Comparison of ENCODE assay signal across 31 cellular contexts in genomic region chr5:9537223-9538141, GRCh38. TPM values are rescaled to one million over a fixed set of nuclear protein-coding genes. Genes with fewer than 3 reads are reported as not detected.
DNase-seq lines count a peak whose midpoint lies in the region; ATAC-seq and TF ChIP-seq lines count a peak whose summit lies in the region.
"Had no signal": no experiment of that assay in that cellular context is flagged by ENCODE, and none has a peak within 500 bp of the region (broad histone marks: within the 10 kb centered on the region; RNA-seq: fewer than 3 reads in every experiment).

No MANE protein-coding gene starts in this region.

- WGBS in heart right ventricle, 2 donors: 78 to 83% methylated on average over 2 of the region's 2 CpGs

- intact Hi-C loops in heart right ventricle (cut with DNase I): no loop called here
- intact Hi-C loops in Right ventricle myocardium inferior (cut with DNase I): no loop called here
- intact Hi-C loops in ascending aorta (cut with DNase I): loop anchor here (5.0 kb wide), 1 partner anchor 100 kb away; no protein-coding TSS in a partner anchor

- H3K27me3 ChIP-seq in heart right ventricle: no peaks in the 10 kb centered on the region
- H3K27me3 ChIP-seq in ascending aorta: no peaks in the 10 kb centered on the region
- H3K27me3 ChIP-seq: colonic mucosa, foreskin keratinocyte had no signal

- H3K27ac Mint-ChIP-seq in HFFc6: peak overlapping the region; percentile 17; the same call in 1 of the 2 replicates
- peak overlapping the region; percentile 59 for H3K27ac Mint-ChIP-seq in osteocyte (ENCODE audit: unreplicated experiment)
- H3K27ac Mint-ChIP-seq: activated CD8-positive, alpha-beta T cell treated with anti-CD3 and anti-CD28 coated beads, Interleukin-2, amount 10 ng/mL, durations not matched to agents 7 days and 5 days; activated naive CD4-positive, alpha-beta T cell treated with anti-CD3 and anti-CD28 coated beads, Interleukin-2, amount 50 U/mL, for 72 hours; activated T-helper 2 cell treated with anti-CD3 and anti-CD28 coated beads, Interferon-gamma antibody, Interleukin-2, Interleukin-4, amounts not matched to agents 10 μg/mL and 5 μg/mL and 100 μg/mL, durations not matched to agents 14 hours and 24 hours and 36 hours; effector memory CD8-positive, alpha-beta T cell; GM23338; immature natural killer cell; natural killer cell; T-helper 1 cell treated with Interleukin-12 subunit alpha and Interleukin-12 subunit beta and Interleukin-4 antibody, amounts not matched to agents 30 μg/mL and 1 μg/mL, for 36 hours had no signal

- TF ChIP-seq CTCF in heart right ventricle (IDR thresholded peaks at IDR 0.05) (no peak), HFFc6 (IDR thresholded peaks at IDR 0.05) (no peak), ascending aorta (IDR thresholded peaks at IDR 0.05) (no peak), osteocyte (IDR thresholded peaks at IDR 0.05) (no peak)

- H3K36me3 ChIP-seq in heart right ventricle (no peaks in the 10 kb centered on the region), ascending aorta (no peaks in the 10 kb centered on the region)
- H3K36me3 ChIP-seq: colonic mucosa, left lung, tibial artery had no signal

- DNase-seq in heart right ventricle (no peak), Right ventricle myocardium inferior (ENCODE audit: missing footprints) (no peak), HFFc6 (no peak), ascending aorta (ENCODE audit: low spot score in 2 of 2) (no peak), osteocyte (ENCODE audit: extremely low spot score, unreplicated experiment) (no peak), OCI-M1 (lab: John Stamatoyannopoulos, UW) (no peak)
- DNase-seq: activated CD4-positive, CD25-positive, alpha-beta regulatory T cell treated with anti-CD3 and anti-CD28 coated beads, Interleukin-2, amount 50 U/mL, for 72 hours; activated CD8-positive, alpha-beta T cell treated with anti-CD3 and anti-CD28 coated beads, Interleukin-2, amount 10 ng/mL, durations not matched to agents 7 days and 5 days; AML-193; CD4-positive, alpha-beta T cell; colonic mucosa; effector memory CD8-positive, alpha-beta T cell; foreskin keratinocyte; immature natural killer cell; left lung; natural killer cell; NCI-H1105; NCI-H2029; RPMI8226; stimulated activated CD4-positive, alpha-beta T cell treated with anti-CD3 and anti-CD28 coated beads, Interleukin-1b, Interleukin-23, amount 100 ng/mL, for 48 hours; tibial artery had no signal

- H3K9me3 Mint-ChIP-seq in HFFc6 (no peaks in the 10 kb centered on the region), osteocyte (ENCODE audit: unreplicated experiment) (no peaks in the 10 kb centered on the region)
- H3K9me3 Mint-ChIP-seq: activated naive CD4-positive, alpha-beta T cell treated with anti-CD3 and anti-CD28 coated beads, Interleukin-2, amount 50 U/mL, for 72 hours; activated T-helper 2 cell treated with anti-CD3 and anti-CD28 coated beads, Interferon-gamma antibody, Interleukin-2, Interleukin-4, amounts not matched to agents 10 μg/mL and 5 μg/mL and 100 μg/mL, durations not matched to agents 14 hours and 24 hours and 36 hours; CD4-positive, alpha-beta T cell; effector memory CD8-positive, alpha-beta T cell; GM23338; T-helper 1 cell treated with Interleukin-12 subunit alpha and Interleukin-12 subunit beta and Interleukin-4 antibody, amounts not matched to agents 30 μg/mL and 1 μg/mL, for 36 hours had no signal

- H3K27me3 Mint-ChIP-seq in HFFc6 (ENCODE audit: insufficient read depth): peaks cover 4% of the 10 kb centered on the region; the same call in 1 of the 2 replicates
- H3K27me3 Mint-ChIP-seq in osteocyte (ENCODE audit: unreplicated experiment): no peaks in the 10 kb centered on the region
- H3K27me3 Mint-ChIP-seq: effector memory CD8-positive, alpha-beta T cell had no signal

- no peak overlapping the region for H3K4me3 ChIP-seq in heart right ventricle
- H3K4me3 ChIP-seq in ascending aorta: no peak overlapping the region
- H3K4me3 ChIP-seq: A549, colonic mucosa, GM23338, hepatocyte, left lung, SK-N-MC, smooth muscle cell, tibial artery had no signal

- H3K4me1 Mint-ChIP-seq in HFFc6 (ENCODE audit: low read depth): peaks cover 84% of the 10 kb centered on the region
- H3K4me1 Mint-ChIP-seq in osteocyte (ENCODE audit: unreplicated experiment): peaks cover 85% of the 10 kb centered on the region
- H3K4me1 Mint-ChIP-seq: natural killer cell had no signal

- no peak overlapping the region for H3K4me3 Mint-ChIP-seq in HFFc6
- H3K4me3 Mint-ChIP-seq in osteocyte (ENCODE audit: unreplicated experiment): no peak overlapping the region
- H3K4me3 Mint-ChIP-seq: activated CD8-positive, alpha-beta T cell treated with anti-CD3 and anti-CD28 coated beads, Interleukin-2, amount 10 ng/mL, durations not matched to agents 7 days and 5 days; CD4-positive, alpha-beta T cell; effector memory CD8-positive, alpha-beta T cell; GM23338; immature natural killer cell; natural killer cell; T-helper 1 cell treated with Interleukin-12 subunit alpha and Interleukin-12 subunit beta and Interleukin-4 antibody, amounts not matched to agents 30 μg/mL and 1 μg/mL, for 36 hours had no signal

- H3K27ac ChIP-seq in heart right ventricle: peak overlapping the region in 6 of 10 donors; percentile 9 to 83 (median 58)
- peak overlapping the region; percentile 15 to 45 for H3K27ac ChIP-seq in ascending aorta
- H3K27ac ChIP-seq: A549, colonic mucosa, foreskin keratinocyte, hepatocyte, left lung, SK-N-MC, tibial artery had no signal

- H3K4me1 ChIP-seq in heart right ventricle (peaks cover 0 to 67% (median 34%) of the 10 kb centered on the region in 9 donors), ascending aorta (peaks cover 0 to 35% of the 10 kb centered on the region in 2 donors)
- H3K4me1 ChIP-seq: A549, colonic mucosa, left lung had no signal

- peaks cover 17% of the 10 kb centered on the region for H3K36me3 Mint-ChIP-seq in HFFc6 (ENCODE audit: low read depth)
- H3K36me3 Mint-ChIP-seq in osteocyte (ENCODE audit: unreplicated experiment): peaks cover 16% of the 10 kb centered on the region
- H3K36me3 Mint-ChIP-seq: activated naive CD4-positive, alpha-beta T cell treated with anti-CD3 and anti-CD28 coated beads, Interleukin-2, amount 50 U/mL, for 72 hours; natural killer cell had no signal

- H3K9me3 ChIP-seq in heart right ventricle (no peaks in the 10 kb centered on the region), ascending aorta (no peaks in the 10 kb centered on the region)
- H3K9me3 ChIP-seq: A549, colonic mucosa, left lung, tibial artery had no signal

- ATAC-seq in heart right ventricle (no peak), Right ventricle myocardium inferior (no peak), HG03196 (IDR thresholded peaks at IDR 0.05; ENCODE audit: unreplicated experiment) (no peak), GM21619 (IDR thresholded peaks at IDR 0.05; ENCODE audit: unreplicated experiment) (no peak)
- ATAC-seq: A549; activated CD8-positive, alpha-beta T cell treated with anti-CD3 and anti-CD28 coated beads, Interleukin-2, amount 10 ng/mL, durations not matched to agents 7 days and 5 days; activated naive CD4-positive, alpha-beta T cell treated with anti-CD3 and anti-CD28 coated beads, Interleukin-2, amount 50 U/mL, for 72 hours; effector memory CD8-positive, alpha-beta T cell; foreskin keratinocyte; GM23338; left lung; natural killer cell had no signal

RNA-seq across cellular contexts. Expression of gene SEMA5A, which starts 8.4 kb away (rescaled TPM):
- total RNA-seq in heart right ventricle: 10 to 100 TPM; 25.7 to 71.5 (median 49.9) TPM
- polyA plus RNA-seq in heart right ventricle: 1 to 10 TPM; 1.9 to 4.0 TPM
- 28.6 TPM for total RNA-seq in Right ventricle myocardium inferior
- 10 to 100 TPM; 54.2 to 69.7 (median 59.9) TPM for total RNA-seq in HFFc6 (2021; fragmentation: NEBNext Ultra II Directional; extraction: Animal tissue kit (Norgen Biotek cat#: 25700))
- total RNA-seq in ascending aorta: 18.4 TPM
- 181 and 189 TPM in 2 replicates for total RNA-seq in osteocyte
- total RNA-seq: activated CD8-positive, alpha-beta T cell treated with anti-CD3 and anti-CD28 coated beads, Interleukin-2, amount 10 ng/mL, durations not matched to agents 7 days and 5 days; activated naive CD4-positive, alpha-beta T cell treated with anti-CD3 and anti-CD28 coated beads, Interleukin-2, amount 50 U/mL, for 72 hours had no signal
- polyA plus RNA-seq: A549 had no signal
